In the genomic region with DNA sequence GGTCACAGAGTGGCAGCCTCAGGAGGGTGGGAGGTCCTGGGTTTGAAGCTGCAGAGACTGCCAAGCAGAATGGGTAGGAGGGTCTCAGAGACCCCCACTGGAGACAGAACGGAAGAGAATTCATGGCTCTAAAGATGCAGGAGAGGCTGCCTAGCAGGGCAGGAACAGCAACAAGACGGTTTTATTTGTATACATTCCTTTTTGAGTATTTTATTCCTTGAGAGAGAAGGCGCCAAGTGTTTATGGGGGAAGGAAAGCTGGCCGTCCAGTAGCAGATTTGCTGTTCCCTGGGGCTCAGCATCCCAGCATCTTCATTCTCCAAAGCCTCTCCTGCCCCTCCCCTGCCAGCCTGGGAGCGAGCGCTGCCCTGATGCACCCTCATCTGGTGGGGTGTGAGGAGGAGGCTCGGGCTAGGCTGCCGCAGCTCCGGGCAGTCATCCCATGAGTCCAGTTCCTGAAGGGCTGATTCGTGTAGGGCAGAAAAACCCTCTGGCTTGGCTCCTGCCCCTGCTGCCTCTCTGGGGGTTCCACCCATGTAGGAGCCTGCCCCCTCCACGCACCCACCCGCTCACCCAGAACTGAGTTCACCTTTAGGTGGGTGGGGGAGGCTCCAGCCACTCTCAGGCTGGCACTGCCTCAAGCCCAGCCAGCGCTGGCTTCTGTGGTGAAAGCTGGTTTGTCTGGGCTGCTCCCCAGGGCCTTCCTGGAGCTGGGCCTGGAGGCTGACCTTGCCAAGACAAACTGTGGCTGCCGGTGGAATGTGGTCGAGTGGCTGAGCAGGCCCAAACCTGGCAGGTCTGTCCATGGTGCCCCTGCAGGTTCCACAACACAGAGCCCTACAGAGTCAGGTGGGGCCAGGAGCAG, we compare ENCODE assay signal across 10 cellular contexts. TPM values are rescaled to one million over a fixed set of nuclear protein-coding genes. Genes with fewer than 3 reads are reported as not detected.
DNase-seq lines count a peak whose midpoint lies in the region; ATAC-seq and TF ChIP-seq lines count a peak whose summit lies in the region.
"Had no signal": no experiment of that assay in that cellular context is flagged by ENCODE, and none has a peak within 500 bp of the region (broad histone marks: within the 10 kb centered on the region; RNA-seq: fewer than 3 reads in every experiment).

No MANE protein-coding gene starts in this region.

- H3K36me3 Mint-ChIP-seq in HFFc6 (ENCODE audit: low read depth): no peaks in the 10 kb centered on the region
- H3K36me3 Mint-ChIP-seq in stimulated activated naive B cell treated with anti-CD40 and anti-IgM and Interleukin-4, amounts not matched to agents 10 μg/mL and 1 μg/mL and 100 μg/mL, for 72 hours: no peaks in the 10 kb centered on the region
- H3K36me3 Mint-ChIP-seq: memory B cell had no signal

- no peak for TF ChIP-seq CTCF in HFFc6 (IDR thresholded peaks at IDR 0.05)
- TF ChIP-seq CTCF in left ventricle myocardium inferior (IDR thresholded peaks at IDR 0.05; ENCODE audit: borderline replicate concordance): no peak
- TF ChIP-seq CTCF in tibial artery (IDR thresholded peaks at IDR 0.05): no peak

- no peak overlapping the region for H3K4me3 ChIP-seq in adipocyte (ENCODE audit: low read length)
- no peak overlapping the region for H3K4me3 ChIP-seq in left ventricle myocardium inferior
- peak overlapping the region in 1 of 2 donors; percentile 37 for H3K4me3 ChIP-seq in tibial artery

- H3K27me3 ChIP-seq in adipocyte (replicated peaks; ENCODE audit: control insufficient read depth, insufficient read depth, low read length): peaks cover 69% of the 10 kb centered on the region
- peaks cover 66% of the 10 kb centered on the region for H3K27me3 ChIP-seq in left ventricle myocardium inferior (ENCODE audit: low read depth)
- H3K27me3 ChIP-seq in tibial artery: peaks cover 0 to 31% of the 10 kb centered on the region in 2 donors

- no peaks in the 10 kb centered on the region for H3K9me3 Mint-ChIP-seq in HFFc6
- no peaks in the 10 kb centered on the region for H3K9me3 Mint-ChIP-seq in stimulated activated naive B cell treated with anti-CD40 and anti-IgM and Interleukin-4, amounts not matched to agents 10 μg/mL and 1 μg/mL and 100 μg/mL, for 72 hours
- H3K9me3 Mint-ChIP-seq: activated naive CD4-positive, alpha-beta T cell treated with anti-CD3 and anti-CD28 coated beads for 36 hours; memory B cell had no signal

- H3K4me1 ChIP-seq in adipocyte (ENCODE audit: control insufficient read depth, insufficient read depth, low read length) (peaks cover 9% of the 10 kb centered on the region), left ventricle myocardium inferior (peaks cover 7% of the 10 kb centered on the region), tibial artery (peaks cover 0 to 39% (median 31%) of the 10 kb centered on the region in 4 donors)

- peaks cover 12% of the 10 kb centered on the region; the same call in 1 of the 2 replicates for H3K4me1 Mint-ChIP-seq in HFFc6 (ENCODE audit: low read depth)
- no peaks in the 10 kb centered on the region for H3K4me1 Mint-ChIP-seq in stimulated activated naive B cell treated with anti-CD40 and anti-IgM and Interleukin-4, amounts not matched to agents 10 μg/mL and 1 μg/mL and 100 μg/mL, for 72 hours
- H3K4me1 Mint-ChIP-seq: memory B cell had no signal

- H3K36me3 ChIP-seq in adipocyte (ENCODE audit: control insufficient read depth, insufficient read depth, low read length, severe bottlenecking): no peaks in the 10 kb centered on the region
- H3K36me3 ChIP-seq in left ventricle myocardium inferior: no peaks in the 10 kb centered on the region
- no peaks in the 10 kb centered on the region for H3K36me3 ChIP-seq in tibial artery

- H3K27ac ChIP-seq in left ventricle myocardium inferior (replicated peaks): no peak overlapping the region
- no peak overlapping the region for H3K27ac ChIP-seq in tibial artery

- H3K27ac Mint-ChIP-seq in HFFc6: no peak overlapping the region
- no peak overlapping the region for H3K27ac Mint-ChIP-seq in stimulated activated naive B cell treated with anti-CD40 and anti-IgM and Interleukin-4, amounts not matched to agents 10 μg/mL and 1 μg/mL and 100 μg/mL, for 72 hours
- H3K27ac Mint-ChIP-seq: activated naive CD4-positive, alpha-beta T cell treated with anti-CD3 and anti-CD28 coated beads for 36 hours; memory B cell had no signal

- no peak overlapping the region for H3K9ac ChIP-seq in adipocyte (ENCODE audit: low read length)

- peaks cover 36% of the 10 kb centered on the region for H3K27me3 Mint-ChIP-seq in HFFc6 (ENCODE audit: insufficient read depth)
- peaks cover 40 to 42% of the 10 kb centered on the region in 2 donors for H3K27me3 Mint-ChIP-seq in stimulated activated naive B cell treated with anti-CD40 and anti-IgM and Interleukin-4, amounts not matched to agents 10 μg/mL and 1 μg/mL and 100 μg/mL, for 72 hours

- H3K9me3 ChIP-seq in adipocyte (ENCODE audit: control insufficient read depth, low read length) (no peaks in the 10 kb centered on the region), left ventricle myocardium inferior (replicated peaks) (no peaks in the 10 kb centered on the region), tibial artery (no peaks in the 10 kb centered on the region)

- DNase-seq in HFFc6 (peak; percentile 17), adipocyte (ENCODE audit: low read depth) (peak; percentile 52), left ventricle myocardium inferior (peak; percentile 32), tibial artery (peak; percentile 52 to 91)
- no peak for DNase-seq in stimulated activated naive B cell treated with anti-CD40 and anti-IgM and Interleukin-4, amounts not matched to agents 10 μg/mL and 1 μg/mL and 100 μg/mL, for 72 hours
- DNase-seq: activated naive CD4-positive, alpha-beta T cell treated with anti-CD3 and anti-CD28 coated beads for 36 hours had no signal

- H3K4me3 Mint-ChIP-seq in HFFc6: no peak overlapping the region
- no peak overlapping the region for H3K4me3 Mint-ChIP-seq in stimulated activated naive B cell treated with anti-CD40 and anti-IgM and Interleukin-4, amounts not matched to agents 10 μg/mL and 1 μg/mL and 100 μg/mL, for 72 hours
- H3K4me3 Mint-ChIP-seq: activated naive CD4-positive, alpha-beta T cell treated with anti-CD3 and anti-CD28 coated beads for 36 hours; memory B cell had no signal

- no peak for ATAC-seq in GM19395 (IDR thresholded peaks at IDR 0.05; ENCODE audit: unreplicated experiment)
- ATAC-seq in HG02571 (IDR thresholded peaks at IDR 0.05; ENCODE audit: unreplicated experiment): no peak
- no peak for ATAC-seq in stimulated activated naive B cell treated with anti-CD40 and anti-IgM and Interleukin-4, amounts not matched to agents 10 μg/mL and 1 μg/mL and 100 μg/mL, for 72 hours (replicated peaks)
- ATAC-seq: activated CD4-positive, CD25-positive, alpha-beta regulatory T cell treated with anti-CD3 and anti-CD28 coated beads, Interleukin-2, amount 50 U/mL, for 24 hours had no signal

- intact Hi-C loops in left ventricle myocardium inferior (cut with micrococcal nuclease) (no loop called here), tibial artery (cut with DNase I; ENCODE audit: low total_unique reads) (no loop called here)

RNA-seq across cellular contexts. Expression of a gene that starts 32.4 kb away (rescaled TPM):
- under 1 TPM in 1 of 6 experiments, not detected in 5; 0.10 TPM for total RNA-seq in HFFc6 (2021; fragmentation: NEBNext Ultra II Directional; extraction: Animal tissue kit (Norgen Biotek cat#: 25700))
- 0.69 TPM for total RNA-seq in left ventricle myocardium inferior

RNA-seq across cellular contexts. Expression of a gene that starts 46.8 kb away (rescaled TPM):
- not detected for total RNA-seq in HFFc6 (2021; fragmentation: NEBNext Ultra II Directional; extraction: Animal tissue kit (Norgen Biotek cat#: 25700))
- total RNA-seq in left ventricle myocardium inferior: not detected
- total RNA-seq: activated naive CD4-positive, alpha-beta T cell treated with anti-CD3 and anti-CD28 coated beads for 36 hours had no signal

RNA-seq across cellular contexts. Expression of a gene that starts 48.2 kb away (rescaled TPM):
- total RNA-seq in HFFc6 (2021; fragmentation: NEBNext Ultra II Directional; extraction: Animal tissue kit (Norgen Biotek cat#: 25700)): not detected
- total RNA-seq in left ventricle myocardium inferior: not detected
- total RNA-seq: activated naive CD4-positive, alpha-beta T cell treated with anti-CD3 and anti-CD28 coated beads for 36 hours had no signal
